ENCODE assay signal across 21 cellular contexts in the genomic region with DNA sequence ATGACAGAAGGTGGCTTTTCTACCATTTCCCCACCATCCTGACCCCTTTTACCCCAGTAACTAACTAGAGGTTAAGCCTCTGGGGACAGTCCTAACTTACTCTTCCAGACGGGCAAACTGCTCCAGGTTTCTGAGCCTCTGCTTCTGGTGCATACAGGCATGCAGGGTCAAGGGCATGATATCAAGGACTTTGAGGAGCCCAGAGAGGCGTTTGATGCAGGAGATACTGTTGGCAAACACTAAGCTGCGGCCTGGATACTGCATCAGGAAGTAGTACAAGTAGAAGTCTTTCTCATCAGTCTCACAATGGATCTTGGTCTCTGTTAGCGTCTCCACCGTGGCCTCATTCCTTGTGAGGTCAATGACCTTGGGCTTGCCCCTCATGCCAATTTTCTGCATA. TPM values are rescaled to one million over a fixed set of nuclear protein-coding genes. Genes with fewer than 3 reads are reported as not detected.
"Had no signal": no experiment of that assay in that cellular context is flagged by ENCODE, and none has a peak within 500 bp of the region (broad histone marks: within the 10 kb centered on the region; RNA-seq: fewer than 3 reads in every experiment).

No MANE protein-coding gene starts in this region.

- H3K9me3 Mint-ChIP-seq: activated CD4-positive, alpha-beta T cell treated with anti-CD3 and anti-CD28 coated beads, Interleukin-2, amount 10 ng/mL, durations not matched to agents 24 days and 14 days; activated naive CD8-positive, alpha-beta T cell treated with anti-CD3 and anti-CD28 coated beads, Interleukin-2, amount 10 ng/mL, durations not matched to agents 7 days and 5 days; activated T-helper 2 cell treated with anti-CD3 and anti-CD28 coated beads, Interferon-gamma antibody, Interleukin-2, Interleukin-4, amounts not matched to agents 10 μg/mL and 5 μg/mL and 100 μg/mL, durations not matched to agents 14 hours and 24 hours and 36 hours; memory B cell; naive thymus-derived CD4-positive, alpha-beta T cell; T-helper 2 cell treated with Interferon-gamma antibody and Interleukin-4, amounts not matched to agents 5 μg/mL and 100 μg/mL, for 36 hours had no signal

- ATAC-seq: esophagus mucosa; left lobe of liver; mucosa of descending colon; naive thymus-derived CD4-positive, alpha-beta T cell had no signal

- H3K27ac ChIP-seq: breast epithelium had no signal

- H3K4me3 ChIP-seq: breast epithelium, hepatocyte, mucosa of descending colon, transverse colon had no signal

- H2AFZ ChIP-seq: hepatocyte had no signal

- H3K4me2 ChIP-seq: hepatocyte had no signal

- H3K27ac Mint-ChIP-seq: activated CD4-positive, alpha-beta T cell treated with anti-CD3 and anti-CD28 coated beads, Interleukin-2, amount 10 ng/mL, durations not matched to agents 24 days and 14 days; activated naive CD8-positive, alpha-beta T cell treated with anti-CD3 and anti-CD28 coated beads, Interleukin-2, amount 10 ng/mL, durations not matched to agents 7 days and 5 days; activated T-helper 2 cell treated with anti-CD3 and anti-CD28 coated beads, Interferon-gamma antibody, Interleukin-2, Interleukin-4, amounts not matched to agents 10 μg/mL and 5 μg/mL and 100 μg/mL, durations not matched to agents 14 hours and 24 hours and 36 hours; T-helper 2 cell treated with Interferon-gamma antibody and Interleukin-4, amounts not matched to agents 5 μg/mL and 100 μg/mL, for 36 hours had no signal

- H3K27me3 ChIP-seq: breast epithelium, hepatocyte, transverse colon had no signal

- H3K4me1 ChIP-seq: breast epithelium had no signal

- DNase-seq: activated CD4-positive, alpha-beta T cell treated with anti-CD3 and anti-CD28 coated beads, Interleukin-2, amount 10 ng/mL, durations not matched to agents 24 days and 14 days; activated CD4-positive, CD25-positive, alpha-beta regulatory T cell; activated naive CD8-positive, alpha-beta T cell treated with anti-CD3 and anti-CD28 coated beads, Interleukin-2, amount 10 ng/mL, durations not matched to agents 7 days and 5 days; activated T-cell treated with anti-CD3 and anti-CD28 coated beads for 4 hours; aorta; mucosa of descending colon; naive thymus-derived CD4-positive, alpha-beta T cell; stimulated activated CD4-positive, alpha-beta T cell treated with anti-CD3 and anti-CD28 coated beads, Interleukin-4, amount 100 ng/mL, for 24 hours; stimulated activated naive CD4-positive, alpha-beta T cell treated with Interleukin-2 at 50 U/mL for 16 hours; substantia nigra; SW 1271; transverse colon had no signal

- FAIRE-seq: keratinocyte had no signal

- H3K4me3 Mint-ChIP-seq: activated CD4-positive, alpha-beta T cell treated with anti-CD3 and anti-CD28 coated beads, Interleukin-2, amount 10 ng/mL, durations not matched to agents 24 days and 14 days; activated naive CD8-positive, alpha-beta T cell treated with anti-CD3 and anti-CD28 coated beads, Interleukin-2, amount 10 ng/mL, durations not matched to agents 7 days and 5 days; memory B cell; T-helper 2 cell treated with Interferon-gamma antibody and Interleukin-4, amounts not matched to agents 5 μg/mL and 100 μg/mL, for 36 hours had no signal

- H3K9me3 ChIP-seq: breast epithelium, mucosa of descending colon, transverse colon had no signal

RNA-seq across cellular contexts. Expression of a gene that starts 33.9 kb away (rescaled TPM):
- polyA plus RNA-seq: aorta had no signal

RNA-seq across cellular contexts. Expression of a gene that starts 50.5 kb away (rescaled TPM):
- total RNA-seq: SK-MEL-5 had no signal
